20 cellular contexts compared by ENCODE assay signal in the genomic region with DNA sequence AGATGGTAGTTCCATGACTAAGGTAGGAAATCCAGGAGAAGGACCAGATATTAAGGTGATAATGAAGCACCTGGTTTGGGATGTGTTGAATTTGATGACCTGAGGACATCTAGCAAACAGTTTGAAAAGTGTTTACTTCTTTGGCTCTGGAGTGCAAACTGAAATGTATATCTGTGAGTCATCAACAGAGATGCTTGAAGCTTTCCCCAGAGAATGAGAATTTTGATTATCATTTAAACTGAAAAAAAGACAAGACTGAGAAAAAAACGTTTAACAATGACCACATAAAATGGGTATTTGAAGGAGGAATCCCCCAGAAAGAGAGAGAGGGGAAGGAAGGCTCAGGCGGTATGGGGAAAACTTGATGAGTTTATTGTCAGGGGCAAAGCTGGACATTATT.
"Had no signal": no experiment of that assay in that cellular context is flagged by ENCODE, and none has a peak within 500 bp of the region (broad histone marks: within the 10 kb centered on the region; RNA-seq: fewer than 3 reads in every experiment).

No MANE protein-coding gene starts in this region.

- H3K9me3 ChIP-seq: ascending aorta, sigmoid colon had no signal

- H3K27me3 ChIP-seq: ascending aorta, left lung, sigmoid colon had no signal

- DNase-seq: activated CD4-positive, alpha-beta memory T cell treated with anti-CD3 and anti-CD28 coated beads, Interleukin-2, amount 10 ng/mL, durations not matched to agents 7 days and 5 days; activated CD4-positive, alpha-beta T cell treated with anti-CD3 and anti-CD28 coated beads for 36 hours; activated CD8-positive, alpha-beta memory T cell treated with anti-CD3 and anti-CD28 coated beads, Interleukin-2, amount 50 U/mL, for 4 hours; activated naive CD8-positive, alpha-beta T cell treated with anti-CD3 and anti-CD28 coated beads, Interleukin-2, amount 10 ng/mL, durations not matched to agents 7 days and 5 days; activated T-cell treated with anti-CD3 and anti-CD28 coated beads, Interleukin-2, amount 50 U/mL, for 72 hours; central memory CD4-positive, alpha-beta T cell; cortex of kidney; effector CD8-positive, alpha-beta T cell; head of caudate nucleus; islet precursor cell; left lung; mesendoderm; nephron progenitor cell; sigmoid colon; stimulated activated CD4-positive, alpha-beta T cell treated with anti-CD3 and anti-CD28 coated beads, Interleukin-4, amount 100 ng/mL, for 24 hours; stimulated activated naive CD8-positive, alpha-beta T cell treated with anti-CD3 and anti-CD28 coated beads, Interleukin-15, amount 100 ng/mL, for 72 hours; T-helper 1 cell; WERI-Rb-1 had no signal

- H3K4me3 ChIP-seq: ascending aorta, left lung, sigmoid colon, thoracic aorta had no signal

- H3K36me3 Mint-ChIP-seq: activated naive CD8-positive, alpha-beta T cell treated with anti-CD3 and anti-CD28 coated beads, Interleukin-2, amount 10 ng/mL, durations not matched to agents 7 days and 5 days had no signal

- H3K4me1 Mint-ChIP-seq: activated CD4-positive, alpha-beta memory T cell treated with anti-CD3 and anti-CD28 coated beads, Interleukin-2, amount 10 ng/mL, durations not matched to agents 7 days and 5 days; activated CD4-positive, alpha-beta T cell treated with anti-CD3 and anti-CD28 coated beads for 36 hours; activated naive CD8-positive, alpha-beta T cell treated with anti-CD3 and anti-CD28 coated beads, Interleukin-2, amount 10 ng/mL, durations not matched to agents 7 days and 5 days; nephron progenitor cell; stimulated activated naive CD8-positive, alpha-beta T cell treated with anti-CD3 and anti-CD28 coated beads, Interleukin-15, amount 100 ng/mL, for 72 hours had no signal

- H3K27ac ChIP-seq: ascending aorta, left lung, sigmoid colon, thoracic aorta, WERI-Rb-1 had no signal

- H3K4me1 ChIP-seq: ascending aorta, left lung, sigmoid colon had no signal

- ATAC-seq: activated CD4-positive, alpha-beta T cell treated with anti-CD3 and anti-CD28 coated beads for 36 hours; activated T-cell treated with anti-CD3 and anti-CD28 coated beads, Interleukin-2, amount 50 U/mL, for 72 hours; left lung; stimulated activated naive CD8-positive, alpha-beta T cell treated with anti-CD3 and anti-CD28 coated beads, Interleukin-15, amount 100 ng/mL, for 72 hours had no signal

- H3K4me3 Mint-ChIP-seq: activated CD4-positive, alpha-beta memory T cell treated with anti-CD3 and anti-CD28 coated beads, Interleukin-2, amount 10 ng/mL, durations not matched to agents 7 days and 5 days; activated CD4-positive, alpha-beta T cell treated with anti-CD3 and anti-CD28 coated beads for 36 hours; activated naive CD8-positive, alpha-beta T cell treated with anti-CD3 and anti-CD28 coated beads, Interleukin-2, amount 10 ng/mL, durations not matched to agents 7 days and 5 days; activated T-cell treated with anti-CD3 and anti-CD28 coated beads, Interleukin-2, amount 50 U/mL, for 72 hours; nephron progenitor cell; stimulated activated naive CD8-positive, alpha-beta T cell treated with anti-CD3 and anti-CD28 coated beads, Interleukin-15, amount 100 ng/mL, for 72 hours had no signal

- H3K27ac Mint-ChIP-seq: activated CD4-positive, alpha-beta memory T cell treated with anti-CD3 and anti-CD28 coated beads, Interleukin-2, amount 10 ng/mL, durations not matched to agents 7 days and 5 days; activated CD4-positive, alpha-beta T cell treated with anti-CD3 and anti-CD28 coated beads for 36 hours; activated naive CD8-positive, alpha-beta T cell treated with anti-CD3 and anti-CD28 coated beads, Interleukin-2, amount 10 ng/mL, durations not matched to agents 7 days and 5 days; activated T-cell treated with anti-CD3 and anti-CD28 coated beads, Interleukin-2, amount 50 U/mL, for 72 hours; nephron progenitor cell; stimulated activated naive CD8-positive, alpha-beta T cell treated with anti-CD3 and anti-CD28 coated beads, Interleukin-15, amount 100 ng/mL, for 72 hours had no signal

- H3K27me3 Mint-ChIP-seq: activated CD4-positive, alpha-beta T cell treated with anti-CD3 and anti-CD28 coated beads for 36 hours; stimulated activated naive CD8-positive, alpha-beta T cell treated with anti-CD3 and anti-CD28 coated beads, Interleukin-15, amount 100 ng/mL, for 72 hours had no signal

- H3K36me3 ChIP-seq: ascending aorta, left lung, sigmoid colon, thoracic aorta, WERI-Rb-1 had no signal
